9 cellular contexts compared by ENCODE assay signal in the genomic region with DNA sequence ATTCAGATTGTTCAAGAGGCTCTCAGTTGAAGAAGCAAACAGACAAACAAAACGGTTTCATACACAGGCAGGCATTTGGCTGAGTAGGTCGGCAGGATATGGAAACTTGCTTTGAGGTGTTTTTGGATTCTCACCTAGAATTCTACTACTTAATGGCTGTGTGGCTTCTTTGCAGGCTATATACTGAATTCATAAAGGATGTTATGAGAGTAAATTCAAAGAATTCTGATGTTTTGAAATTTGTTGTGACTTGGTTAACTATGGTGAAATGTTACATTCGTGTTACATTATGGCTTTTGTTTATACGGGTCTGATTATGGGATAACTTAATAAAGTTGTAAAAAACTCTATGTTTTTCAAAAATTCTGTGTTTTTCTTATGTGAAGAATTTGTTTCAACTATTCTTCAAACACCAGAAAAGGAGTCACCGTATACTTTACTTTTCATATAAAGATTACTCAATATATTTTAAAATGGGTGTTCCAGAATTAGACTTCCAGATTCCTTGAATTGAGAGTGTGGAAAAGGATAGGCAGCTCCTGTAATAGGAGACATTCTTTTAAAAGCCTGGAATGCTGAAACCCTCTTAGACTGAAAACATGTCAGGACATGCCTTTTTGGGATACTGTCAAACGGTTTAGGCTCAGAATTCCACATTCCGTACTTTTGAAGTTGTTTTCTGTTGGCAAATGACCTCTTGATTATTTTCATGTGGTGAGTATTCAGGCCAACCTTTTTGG. TPM values are rescaled to one million over a fixed set of nuclear protein-coding genes. Genes with fewer than 3 reads are reported as not detected.
DNase-seq lines count a peak whose midpoint lies in the region; ATAC-seq and TF ChIP-seq lines count a peak whose summit lies in the region.
"Had no signal": no experiment of that assay in that cellular context is flagged by ENCODE, and none has a peak within 500 bp of the region (broad histone marks: within the 10 kb centered on the region; RNA-seq: fewer than 3 reads in every experiment).

No MANE protein-coding gene starts in this region.

- peak overlapping the region; percentile 52 for H3K4me2 ChIP-seq in smooth muscle cell

- peak; percentile 75 for ATAC-seq in RWPE2 (ENCODE audit: low read depth)
- no peak for ATAC-seq in HG03045 (IDR thresholded peaks at IDR 0.05; ENCODE audit: unreplicated experiment)

- H4K20me1 ChIP-seq in smooth muscle cell (ENCODE audit: low read depth) = no peaks in the 10 kb centered on the region

- H3K79me2 ChIP-seq in smooth muscle cell (ENCODE audit: low read depth) = no peaks in the 10 kb centered on the region

- TF ChIP-seq CTCF in RWPE2 (IDR thresholded peaks at IDR 0.05; ENCODE audit: poor library complexity, severe bottlenecking) = no peak
- no peak for TF ChIP-seq CTCF in smooth muscle cell (IDR thresholded peaks at IDR 0.05; ENCODE audit: borderline replicate concordance, insufficient read depth, poor library complexity, severe bottlenecking)

- DNase-seq in HCEC 1CT = peak; percentile 73
- DNase-seq in RWPE2 (ENCODE audit: low spot score) = no peak
- peak; percentile 57 for DNase-seq in glomerular visceral epithelial cell (ENCODE audit: extremely low spot score)
- no peak for DNase-seq in smooth muscle cell (lab: John Stamatoyannopoulos, UW; ENCODE audit: unreplicated experiment)
- DNase-seq in HuH-7.5 (ENCODE audit: low spot score) = no peak
- DNase-seq in NCI-H2196 treated with DMSO at 0.1 percent for 48 hours (lab: John Stamatoyannopoulos, UW; ENCODE audit: unreplicated experiment) = no peak
- DNase-seq: activated naive CD8-positive, alpha-beta T cell treated with anti-CD3 and anti-CD28 coated beads for 36 hours had no signal

- H3K4me3 ChIP-seq in RWPE2 (ENCODE audit: severe bottlenecking) (no peak overlapping the region), smooth muscle cell (no peak overlapping the region)
- H3K4me3 ChIP-seq: lung had no signal

- no peaks in the 10 kb centered on the region for H3K36me3 ChIP-seq in RWPE2 (ENCODE audit: low read depth)
- no peaks in the 10 kb centered on the region for H3K36me3 ChIP-seq in smooth muscle cell (ENCODE audit: low read depth)

- H3K9ac ChIP-seq in smooth muscle cell (ENCODE audit: low read depth) = peak overlapping the region; percentile 92

- H3K4me1 ChIP-seq in RWPE2 (ENCODE audit: insufficient read depth, poor library complexity, severe bottlenecking) (peaks cover 60% of the 10 kb centered on the region), smooth muscle cell (ENCODE audit: low read depth) (peaks cover 62% of the 10 kb centered on the region)

- peak overlapping the region; percentile 96 for H3K27ac ChIP-seq in RWPE2 (ENCODE audit: poor library complexity, severe bottlenecking)
- peak overlapping the region; percentile 100 for H3K27ac ChIP-seq in smooth muscle cell (ENCODE audit: low read depth)

- H2AFZ ChIP-seq in smooth muscle cell (ENCODE audit: low read depth) = peak overlapping the region; percentile 20

- 47% methylated on average over 7 of the region's 7 CpGs for WGBS in smooth muscle cell (ENCODE audit: low lambda C conversion rate)

- no peaks in the 10 kb centered on the region for H3K9me3 ChIP-seq in RWPE2 (ENCODE audit: severe bottlenecking)
- H3K9me3 ChIP-seq in smooth muscle cell (replicated peaks; ENCODE audit: low read depth) = no peaks in the 10 kb centered on the region

- H3F3A ChIP-seq in smooth muscle cell (ENCODE audit: low read depth) = peaks cover 22% of the 10 kb centered on the region

- no peaks in the 10 kb centered on the region for H3K27me3 ChIP-seq in RWPE2 (ENCODE audit: insufficient read depth, poor library complexity, severe bottlenecking)
- H3K27me3 ChIP-seq in smooth muscle cell (ENCODE audit: low read depth) = no peaks in the 10 kb centered on the region

RNA-seq across cellular contexts. Expression of a gene that starts 8.2 kb away (rescaled TPM):
- total RNA-seq in smooth muscle cell = 89.5 and 101 TPM in 2 replicates
- 40.3 and 44.5 TPM in 2 replicates for polyA plus RNA-seq in smooth muscle cell

Comparison
In these comparisons a context has a peak if more than half of its experiments do, and no peak if none do; other contexts are left out.
1. DNase-seq: peak in HCEC 1CT (single experiment) and glomerular visceral epithelial cell (single experiment); none in RWPE2 (single experiment), smooth muscle cell (single experiment), HuH-7.5 (single experiment) and NCI-H2196 treated with DMSO at 0.1 percent for 48 hours (single experiment).